Comparison of ENCODE assay signal across 29 cellular contexts in the genomic region with DNA sequence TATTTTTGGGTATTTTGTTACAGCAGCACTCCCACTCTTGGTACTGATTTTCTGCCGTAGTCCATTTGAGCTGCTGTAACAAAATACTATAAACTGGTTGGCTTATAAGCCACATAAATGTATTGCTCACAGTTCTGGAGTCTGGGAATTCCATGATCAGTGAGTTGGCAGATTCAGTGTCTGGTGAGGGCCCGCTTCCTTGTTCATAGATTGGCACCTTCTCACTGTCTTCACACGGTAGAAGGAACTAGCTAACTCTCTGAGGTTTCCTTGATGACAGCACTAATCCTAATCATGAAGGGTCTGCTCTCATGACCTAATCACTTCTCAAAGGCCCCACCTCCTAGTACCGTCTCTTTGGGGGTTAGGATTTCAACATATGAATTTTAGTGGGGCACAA.
"Had no signal": no experiment of that assay in that cellular context is flagged by ENCODE, and none has a peak within 500 bp of the region (broad histone marks: within the 10 kb centered on the region; RNA-seq: fewer than 3 reads in every experiment).

No MANE protein-coding gene starts in this region.

- DNase-seq: dermis blood vessel endothelial cell; effector memory CD4-positive, alpha-beta T cell; erythroblast; head of caudate nucleus; kidney; left cardiac atrium; left lung; mesenchymal stem cell; mucosa of descending colon; naive thymus-derived CD4-positive, alpha-beta T cell; psoas muscle; right cardiac atrium; sigmoid colon; spleen; stimulated activated CD4-positive, alpha-beta T cell treated with anti-CD3 and anti-CD28 coated beads, Interleukin-4, amount 100 ng/mL, for 4 hours; stimulated activated naive CD8-positive, alpha-beta T cell treated with anti-CD3 and anti-CD28 coated beads, Interleukin-15, Interleukin-2, amounts not matched to agents 100 U/mL and 50 U/mL, for 24 hours; substantia nigra; testis; upper lobe of left lung had no signal

- H3K9me3 ChIP-seq: left lung, mucosa of descending colon, psoas muscle, sigmoid colon, spleen, testis, tibial nerve, upper lobe of left lung had no signal

- H3K36me3 ChIP-seq: left lung, neural progenitor cell, sigmoid colon, upper lobe of left lung had no signal

- FAIRE-seq: endometrium, frontal cortex, kidney, urothelium cell line had no signal

- H3K27ac ChIP-seq: coronary artery, left lung, neural progenitor cell, psoas muscle, sigmoid colon, skin epidermis, spleen, testis, tibial nerve, upper lobe of left lung had no signal

- H3K9me3 Mint-ChIP-seq: naive thymus-derived CD4-positive, alpha-beta T cell; stimulated activated memory B cell treated with anti-CD40 and anti-IgM and Interleukin-4, amounts not matched to agents 10 μg/mL and 1 μg/mL and 100 μg/mL, for 72 hours had no signal

- H3K27me3 ChIP-seq: left lung, neural progenitor cell, sigmoid colon, spleen, testis, tibial nerve, upper lobe of left lung had no signal

- H3K4me3 Mint-ChIP-seq: mesothelial cell of epicardium; naive thymus-derived CD4-positive, alpha-beta T cell; nephron; neural progenitor cell; stimulated activated memory B cell treated with anti-CD40 and anti-IgM and Interleukin-4, amounts not matched to agents 10 μg/mL and 1 μg/mL and 100 μg/mL, for 72 hours had no signal

- H3K4me3 ChIP-seq: coronary artery, left lung, mucosa of descending colon, neural progenitor cell, psoas muscle, sigmoid colon, skin epidermis, spleen, testis, tibial nerve, upper lobe of left lung had no signal

- H3K27ac Mint-ChIP-seq: mesothelial cell of epicardium; naive thymus-derived CD4-positive, alpha-beta T cell; nephron; neural progenitor cell; stimulated activated memory B cell treated with anti-CD40 and anti-IgM and Interleukin-4, amounts not matched to agents 10 μg/mL and 1 μg/mL and 100 μg/mL, for 72 hours had no signal

- H2AFZ ChIP-seq: neural progenitor cell had no signal

- H3K4me2 ChIP-seq: neural progenitor cell had no signal

- H3K4me1 ChIP-seq: left lung, psoas muscle, sigmoid colon, spleen, upper lobe of left lung had no signal

- H3K27me3 Mint-ChIP-seq: stimulated activated memory B cell treated with anti-CD40 and anti-IgM and Interleukin-4, amounts not matched to agents 10 μg/mL and 1 μg/mL and 100 μg/mL, for 72 hours had no signal

- ATAC-seq: left cardiac atrium; left lung; mucosa of descending colon; naive thymus-derived CD4-positive, alpha-beta T cell; psoas muscle; right cardiac atrium; stimulated activated memory B cell treated with anti-CD40 and anti-IgM and Interleukin-4, amounts not matched to agents 10 μg/mL and 1 μg/mL and 100 μg/mL, for 72 hours; stimulated activated naive CD8-positive, alpha-beta T cell treated with anti-CD3 and anti-CD28 coated beads, Interleukin-15, Interleukin-2, amounts not matched to agents 100 U/mL and 50 U/mL, for 24 hours had no signal

- H3K9ac ChIP-seq: neural progenitor cell had no signal

- H3K4me1 Mint-ChIP-seq: mesothelial cell of epicardium; naive thymus-derived CD4-positive, alpha-beta T cell; stimulated activated memory B cell treated with anti-CD40 and anti-IgM and Interleukin-4, amounts not matched to agents 10 μg/mL and 1 μg/mL and 100 μg/mL, for 72 hours had no signal
